Comparison of ENCODE assay signal across 1 cellular context in genomic region chr2:27494284-27494943, GRCh38.
TF ChIP-seq lines count a peak whose summit lies in the region.

No MANE protein-coding gene starts in this region.

TF ChIP-seq in GM12878, 131 proteins besides CTCF, POLR2A, EP300 and RAD21 (continued from another document):
- TF ChIP-seq MTA3 (IDR thresholded peaks at IDR 0.05; ENCODE audit: borderline replicate concordance, low read length): no peak
- no peak for TF ChIP-seq CBFB (IDR thresholded peaks at IDR 0.05; ENCODE audit: low read depth)
- TF ChIP-seq ZNF592 (IDR thresholded peaks at IDR 0.05): no peak
- peak in 1 of 2 experiments; percentile 70; a peak in 1 of 3 replicates for TF ChIP-seq EGR1 (IDR thresholded peaks at IDR 0.05; ENCODE audit: borderline replicate concordance in 1 of 2, low read depth in 2 of 2, low read length in 2 of 2)
- no peak for TF ChIP-seq FOS (IDR thresholded peaks at IDR 0.05; ENCODE audit: borderline replicate concordance, extremely low read depth, insufficient read length)
- TF ChIP-seq MLLT1 (IDR thresholded peaks at IDR 0.05): no peak
- TF ChIP-seq ZNF24 (IDR thresholded peaks at IDR 0.05): no peak
TF ChIP-seq in GM12878: peak in this region for 1.
